21 cellular contexts compared by ENCODE assay signal in the genomic region with DNA sequence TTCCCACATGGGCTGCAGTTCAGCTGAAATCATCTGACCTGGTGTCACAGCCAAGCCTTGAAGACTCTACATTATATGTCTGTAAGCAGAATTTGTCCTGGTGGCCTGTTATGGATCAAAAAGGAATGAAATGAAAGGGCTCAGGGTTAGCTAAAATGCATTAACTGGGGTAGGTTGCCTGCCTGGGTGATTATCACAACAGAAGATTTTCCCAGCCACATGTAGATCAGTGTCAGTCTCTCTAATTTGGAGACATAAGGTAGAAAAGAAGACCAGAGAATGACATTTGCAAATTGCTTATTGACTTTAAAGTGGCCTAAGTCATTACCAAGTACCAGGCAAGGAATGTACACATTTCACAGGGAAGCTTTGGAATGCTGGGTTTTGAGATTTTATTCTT.
DNase-seq lines count a peak whose midpoint lies in the region; ATAC-seq, FAIRE-seq and TF ChIP-seq lines count a peak whose summit lies in the region.
"Had no signal": no experiment of that assay in that cellular context is flagged by ENCODE, and none has a peak within 500 bp of the region (broad histone marks: within the 10 kb centered on the region; RNA-seq: fewer than 3 reads in every experiment).

No MANE protein-coding gene starts in this region.

- H3K27me3 Mint-ChIP-seq in H9 (ENCODE audit: low read depth) (no peaks in the 10 kb centered on the region; the same call in 1 of the 2 replicates), osteocyte (ENCODE audit: unreplicated experiment) (peaks cover 6% of the 10 kb centered on the region)
- H3K27me3 Mint-ChIP-seq: CD4-positive, alpha-beta T cell had no signal

- H3K79me2 ChIP-seq in H9 (ENCODE audit: insufficient read depth, low read length): no peaks in the 10 kb centered on the region
- H3K79me2 ChIP-seq in MM.1S (ENCODE audit: low read length): no peaks in the 10 kb centered on the region
- H3K79me2 ChIP-seq in H1 (ENCODE audit: control insufficient read depth in 1 of 2, insufficient read depth in 2 of 2, low read length in 2 of 2): no peaks in the 10 kb centered on the region

- no peak for ATAC-seq in HG03039 (IDR thresholded peaks at IDR 0.05; ENCODE audit: unreplicated experiment)
- ATAC-seq: K562 had no signal

- FAIRE-seq in H1 (lab: Jason Lieb, UNC): no peak
- FAIRE-seq: A204.1, D721Med, GM12892, GM18507, K562 had no signal

- H3K18ac ChIP-seq in H9 (ENCODE audit: insufficient read length, low read depth, low read length) (no peak overlapping the region), H1 (ENCODE audit: extremely low read depth, low read length) (no peak overlapping the region; the same call in 1 of the 2 replicates), neuronal stem cell (ENCODE audit: low read length) (no peak overlapping the region)

- DNase-seq in H9 (no peak), MM.1S (no peak), H1 (ENCODE audit: low read depth in 1 of 2, low spot score in 2 of 2) (no peak), neuronal stem cell (ENCODE audit: low spot score) (no peak), osteocyte (ENCODE audit: extremely low spot score, unreplicated experiment) (no peak)
- DNase-seq in activated CD4-positive, CD25-positive, alpha-beta regulatory T cell treated with anti-CD3 and anti-CD28 coated beads, Interleukin-2, amount 50 U/mL, for 72 hours: no peak
- DNase-seq: ACHN; Caco-2; CD4-positive, alpha-beta T cell; GDM1; GM23248; H7; IMR-90 had no signal

- no peak overlapping the region for H3T11ph ChIP-seq in H9 (ENCODE audit: low read length)

- H3K9ac ChIP-seq in H9 (ENCODE audit: extremely low read depth, insufficient read length, low read length) (no peak overlapping the region), MM.1S (ENCODE audit: low read length) (no peak overlapping the region), H1 (replicated peaks in 1 of 4; ENCODE audit: extremely low read depth in 1 of 4, low read depth in 3 of 4, low read length in 3 of 4) (no peak overlapping the region), neuronal stem cell (ENCODE audit: low read depth, low read length, poor library complexity) (no peak overlapping the region)
- H3K9ac ChIP-seq: GM23248 had no signal

- H4K8ac ChIP-seq in H9 (replicated peaks; ENCODE audit: insufficient read length, low read depth, low read length) (no peak overlapping the region), H1 (ENCODE audit: extremely low read depth, insufficient read depth, low read length) (no peak overlapping the region), neuronal stem cell (ENCODE audit: low read depth, low read length) (no peak overlapping the region)

- H2BK20ac ChIP-seq in H9 (ENCODE audit: low read depth, low read length, poor library complexity, severe bottlenecking) (no peak overlapping the region), H1 (ENCODE audit: low read length) (0 out of 2 replicates have a peak overlapping the region, but pooled peaks have one; percentile 55)

- no peak for TF ChIP-seq POLR2A in H1 (IDR thresholded peaks at IDR 0.05; ENCODE audit: control extremely low read depth in 1 of 2, low read depth in 2 of 2, low read length in 2 of 2)

- no peak overlapping the region for H3K4me3 Mint-ChIP-seq in H9
- no peak overlapping the region for H3K4me3 Mint-ChIP-seq in osteocyte (ENCODE audit: unreplicated experiment)
- H3K4me3 Mint-ChIP-seq: CD4-positive, alpha-beta T cell had no signal

- H3K4me3 ChIP-seq in MM.1S (ENCODE audit: low read length): no peak overlapping the region
- H3K4me3 ChIP-seq in H1 (ENCODE audit: extremely low read depth in 1 of 4, insufficient read depth in 2 of 4, low read depth in 3 of 4, low read length in 4 of 4): peak overlapping the region in 1 of 4 experiments; percentile 19; a peak in 1 of 8 replicates
- H3K4me3 ChIP-seq in neuronal stem cell (ENCODE audit: low read length in 2 of 2): no peak overlapping the region
- H3K4me3 ChIP-seq: GM23248, K562 had no signal

- no peak overlapping the region for H2BK120ac ChIP-seq in H9 (ENCODE audit: low read depth, low read length, poor library complexity, severe bottlenecking)
- no peak overlapping the region for H2BK120ac ChIP-seq in H1 (replicated peaks; ENCODE audit: low read depth, low read length)
- no peak overlapping the region for H2BK120ac ChIP-seq in neuronal stem cell (ENCODE audit: low read depth, low read length)

- no peaks in the 10 kb centered on the region for H3F3A ChIP-seq in MM.1S (ENCODE audit: insufficient read depth, low read length)

- H2BK12ac ChIP-seq in H9 (ENCODE audit: insufficient read length, low read depth, low read length) (no peak overlapping the region), H1 (ENCODE audit: low read depth, low read length) (no peak overlapping the region), neuronal stem cell (ENCODE audit: low read length) (no peak overlapping the region)

- no peaks in the 10 kb centered on the region for H3K9me2 ChIP-seq in MM.1S (replicated peaks; ENCODE audit: insufficient read depth, low read length)

- H4K91ac ChIP-seq in H9 (ENCODE audit: insufficient read length, low read depth, low read length): no peak overlapping the region
- H4K91ac ChIP-seq in H1 (replicated peaks; ENCODE audit: insufficient read length, low read length): no peak overlapping the region
- H4K91ac ChIP-seq in neuronal stem cell (ENCODE audit: low read depth, low read length, poor library complexity): no peak overlapping the region

- H3K4me1 Mint-ChIP-seq in H9 (peaks cover 24 to 27% of the 10 kb centered on the region in 2 experiments), osteocyte (ENCODE audit: unreplicated experiment) (no peaks in the 10 kb centered on the region)

- H3K36me3 Mint-ChIP-seq in H9 (ENCODE audit: insufficient read depth in 1 of 3, low read depth in 3 of 3) (peaks cover 0 to 2% (median 0%) of the 10 kb centered on the region in 3 experiments; a peak in 2 of 7 replicates), osteocyte (ENCODE audit: unreplicated experiment) (no peaks in the 10 kb centered on the region)

- TF ChIP-seq EP300 in H1 (IDR thresholded peaks at IDR 0.05; ENCODE audit: borderline replicate concordance in 1 of 2, low read depth in 2 of 2, low read length in 2 of 2): no peak

- CTCF ChIA-PET in H1 (lab: Charles Lee; ENCODE audit: partially characterized antibody): interaction anchor here (1.3 kb wide), 1 partner anchor 10 kb away, joined by 6 read pairs; no protein-coding TSS in a partner anchor

- no peak for TF ChIP-seq RAD21 in H1 (IDR thresholded peaks at IDR 0.05 in 1 of 2, conservative IDR thresholded peaks at IDR 0.05 in 1 of 2; ENCODE audit: low read depth in 2 of 2, low read length in 2 of 2)

- H2AK5ac ChIP-seq in H9 (ENCODE audit: insufficient read length, low read length): no peak overlapping the region
- no peak overlapping the region for H2AK5ac ChIP-seq in H1 (ENCODE audit: low read depth, low read length)
- H2AK5ac ChIP-seq in neuronal stem cell (ENCODE audit: low read depth, low read length): no peak overlapping the region

- no peaks in the 10 kb centered on the region for H3K36me3 ChIP-seq in MM.1S (replicated peaks; ENCODE audit: insufficient read depth, low read length)
- H3K36me3 ChIP-seq in H1 (ENCODE audit: control insufficient read depth in 2 of 4, insufficient read depth in 4 of 4, low read length in 3 of 4): no peaks in the 10 kb centered on the region
- H3K36me3 ChIP-seq in neuronal stem cell (replicated peaks in 1 of 2; ENCODE audit: control insufficient read depth in 2 of 2, insufficient read depth in 2 of 2, low read length in 2 of 2): no peaks in the 10 kb centered on the region

- no peak overlapping the region for H3K14ac ChIP-seq in H9 (ENCODE audit: insufficient read depth, low read length)
- H3K14ac ChIP-seq in H1 (ENCODE audit: insufficient read length): no peak overlapping the region
- no peak overlapping the region for H3K14ac ChIP-seq in neuronal stem cell (ENCODE audit: low read length)

- H3K23ac ChIP-seq in H9 (ENCODE audit: insufficient read length, low read depth, low read length) (no peak overlapping the region), H1 (ENCODE audit: insufficient read length) (no peak overlapping the region), neuronal stem cell (ENCODE audit: low read depth, low read length, poor library complexity) (no peak overlapping the region)

- H3K9me3 Mint-ChIP-seq in H9 (peaks cover 2 to 5% of the 10 kb centered on the region in 2 experiments; a peak in 3 of 5 replicates), osteocyte (ENCODE audit: unreplicated experiment) (no peaks in the 10 kb centered on the region)
- H3K9me3 Mint-ChIP-seq: CD4-positive, alpha-beta T cell had no signal

- H3K4me2 ChIP-seq in H9 (ENCODE audit: insufficient read depth, insufficient read length, low read length) (peak overlapping the region; percentile 24), MM.1S (ENCODE audit: low read depth, low read length) (peak overlapping the region; percentile 21; the same call in 1 of the 2 replicates), H1 (ENCODE audit: insufficient read depth in 1 of 2, low read depth in 2 of 2, low read length in 2 of 2) (peak overlapping the region; percentile 37 to 45; a peak in 2 of 4 replicates), neuronal stem cell (ENCODE audit: insufficient read depth, low read length, poor library complexity, severe bottlenecking) (no peak overlapping the region)

- H2BK5ac ChIP-seq in H9 (ENCODE audit: insufficient read length, low read length) (no peak overlapping the region), H1 (ENCODE audit: low read depth, low read length) (peak overlapping the region; percentile 35; the same call in 1 of the 2 replicates), neuronal stem cell (ENCODE audit: low read length) (no peak overlapping the region)

- H3K56ac ChIP-seq in H9 (ENCODE audit: insufficient read length, low read depth, low read length) (no peak overlapping the region), H1 (replicated peaks; ENCODE audit: insufficient read length, low read depth, low read length) (no peak overlapping the region)

- no peaks in the 10 kb centered on the region for H3K27me3 ChIP-seq in H9 (ENCODE audit: insufficient read depth, low read length)
- H3K27me3 ChIP-seq in MM.1S (replicated peaks; ENCODE audit: insufficient read depth, low read length): no peaks in the 10 kb centered on the region
- no peaks in the 10 kb centered on the region for H3K27me3 ChIP-seq in H1 (replicated peaks in 1 of 4; ENCODE audit: control insufficient read depth in 3 of 4, extremely low read depth in 1 of 4, insufficient read depth in 3 of 4, low read length in 3 of 4)
- H3K27me3 ChIP-seq in neuronal stem cell (ENCODE audit: control insufficient read depth in 3 of 3, insufficient read depth in 3 of 3, low read depth in 1 of 3, low read length in 3 of 3): no peaks in the 10 kb centered on the region

- H3K4ac ChIP-seq in H9 (ENCODE audit: low read depth, low read length) (no peak overlapping the region), H1 (replicated peaks; ENCODE audit: insufficient read length, low read depth, low read length) (no peak overlapping the region), neuronal stem cell (ENCODE audit: low read length) (no peak overlapping the region)

- no peak overlapping the region for H3K27ac ChIP-seq in H9 (ENCODE audit: insufficient read length, low read depth, low read length)
- H3K27ac ChIP-seq in MM.1S (ENCODE audit: low read length): no peak overlapping the region
- H3K27ac ChIP-seq in H1 (ENCODE audit: low read depth, low read length): no peak overlapping the region
- H3K27ac ChIP-seq in neuronal stem cell (replicated peaks; ENCODE audit: low read length): no peak overlapping the region
- H3K27ac ChIP-seq: C4-2B, GM23248, HL-60 had no signal

- TF ChIP-seq CTCF in H9 (conservative IDR thresholded peaks at IDR 0.05) (no peak), MM.1S (IDR thresholded peaks at IDR 0.05; ENCODE audit: low read length) (no peak), H1 (IDR thresholded peaks at IDR 0.05; ENCODE audit: control extremely low read depth in 1 of 3, insufficient read depth in 1 of 3, low read depth in 1 of 3, low read length in 3 of 3) (no peak), osteocyte (IDR thresholded peaks at IDR 0.05) (no peak)

- no peak overlapping the region for H4K5ac ChIP-seq in H9 (ENCODE audit: insufficient read length, low read depth, low read length)
- no peak overlapping the region for H4K5ac ChIP-seq in H1 (ENCODE audit: insufficient read length, low read depth, low read length)

- peak overlapping the region in 2 of 3 experiments; percentile 32 to 45; a peak in 1 of 7 replicates for H3K27ac Mint-ChIP-seq in H9
- no peak overlapping the region for H3K27ac Mint-ChIP-seq in osteocyte (ENCODE audit: unreplicated experiment)
- H3K27ac Mint-ChIP-seq: CD4-positive, alpha-beta T cell had no signal

- H3K23me2 ChIP-seq in H9 (ENCODE audit: insufficient read length, low read depth, low read length, poor library complexity, severe bottlenecking) (no peaks in the 10 kb centered on the region), H1 (ENCODE audit: low read depth, low read length) (no peaks in the 10 kb centered on the region)

- H2BK15ac ChIP-seq in H9 (ENCODE audit: low read depth, low read length): no peak overlapping the region
- no peak overlapping the region for H2BK15ac ChIP-seq in H1 (ENCODE audit: low read length)
- H2BK15ac ChIP-seq in neuronal stem cell (ENCODE audit: low read length): no peak overlapping the region

- H3K79me1 ChIP-seq in H9 (ENCODE audit: insufficient read depth, low read depth, low read length, poor library complexity, severe bottlenecking): no peaks in the 10 kb centered on the region
- H3K79me1 ChIP-seq in H1 (ENCODE audit: low read depth, low read length): no peaks in the 10 kb centered on the region
- no peaks in the 10 kb centered on the region for H3K79me1 ChIP-seq in neuronal stem cell (ENCODE audit: low read depth, low read length)

- H4K20me1 ChIP-seq in H9 (ENCODE audit: control insufficient read depth, insufficient read depth, insufficient read length) (no peaks in the 10 kb centered on the region), MM.1S (ENCODE audit: insufficient read depth, low read length) (no peaks in the 10 kb centered on the region), H1 (replicated peaks in 1 of 2; ENCODE audit: control insufficient read depth in 1 of 2, insufficient read depth in 2 of 2, low read length in 2 of 2) (no peaks in the 10 kb centered on the region)

- no peaks in the 10 kb centered on the region for H3K9me3 ChIP-seq in H9 (ENCODE audit: control insufficient read depth, low read depth, low read length)
- no peaks in the 10 kb centered on the region for H3K9me3 ChIP-seq in MM.1S (replicated peaks; ENCODE audit: insufficient read depth, low read length)
- no peaks in the 10 kb centered on the region for H3K9me3 ChIP-seq in H1 (ENCODE audit: insufficient read depth in 2 of 2, low read depth in 1 of 2, low read length in 1 of 2)
- no peaks in the 10 kb centered on the region for H3K9me3 ChIP-seq in neuronal stem cell (replicated peaks in 1 of 2; ENCODE audit: control insufficient read depth in 2 of 2, insufficient read depth in 1 of 2, low read depth in 1 of 2, low read length in 2 of 2)
- H3K9me3 ChIP-seq: Caco-2 had no signal

- H2AFZ ChIP-seq in H9 (ENCODE audit: low read length) (no peak overlapping the region), MM.1S (ENCODE audit: low read length) (no peak overlapping the region), H1 (ENCODE audit: low read length) (no peak overlapping the region), neuronal stem cell (ENCODE audit: low read length) (peak overlapping the region; percentile 59)
- H2AFZ ChIP-seq: GM23248 had no signal

- POLR2A ChIA-PET in H1 (lab: Charles Lee; ENCODE audit: partially characterized antibody): no interaction called here

- H3K4me1 ChIP-seq in H9 (ENCODE audit: insufficient read depth, low read length) (peaks cover 8% of the 10 kb centered on the region; the same call in 1 of the 2 replicates), MM.1S (ENCODE audit: low read length) (peaks cover 15% of the 10 kb centered on the region), H1 (replicated peaks in 1 of 4; ENCODE audit: control insufficient read depth in 3 of 4, insufficient read depth in 4 of 4, low read length in 3 of 4) (peaks cover 1 to 10% (median 10%) of the 10 kb centered on the region in 4 experiments; a peak in 3 of 7 replicates), neuronal stem cell (ENCODE audit: control insufficient read depth in 2 of 2, insufficient read depth in 1 of 2, low read depth in 1 of 2, low read length in 2 of 2) (peaks cover 4 to 6% of the 10 kb centered on the region in 2 donors)
- H3K4me1 ChIP-seq: Caco-2 had no signal
